In genomic region chr19:14413355-14413754, GRCh38 we compare ENCODE assay signal across 1 cellular context.
TF ChIP-seq lines count a peak whose summit lies in the region.

No MANE protein-coding gene starts in this region.

TF ChIP-seq in GM23338, 12 proteins besides CTCF, POLR2A, EP300 and RAD21 (continued from another document):
- TF ChIP-seq ZNF462 (CRISPR knock-in tag; IDR thresholded peaks at IDR 0.05), result no peak
- TF ChIP-seq POLR2AphosphoS5 (IDR thresholded peaks at IDR 0.05; ENCODE audit: low read depth), result no peak
- no peak for TF ChIP-seq NANOG (IDR thresholded peaks at IDR 0.05; ENCODE audit: borderline replicate concordance)
- TF ChIP-seq JUNB (IDR thresholded peaks at IDR 0.05; ENCODE audit: unreplicated experiment), result no peak
- TF ChIP-seq CREB1 (CRISPR knock-in tag; IDR thresholded peaks at IDR 0.05; ENCODE audit: low read depth), result no peak
- TF ChIP-seq ETS1 (IDR thresholded peaks at IDR 0.05), result no peak
- no peak for TF ChIP-seq STAT1 (IDR thresholded peaks at IDR 0.05; ENCODE audit: unreplicated experiment)
- TF ChIP-seq ZNF331 (CRISPR knock-in tag; IDR thresholded peaks at IDR 0.05; ENCODE audit: low read depth), result no peak
- no peak for TF ChIP-seq REST (IDR thresholded peaks at IDR 0.05; ENCODE audit: unreplicated experiment)
- TF ChIP-seq ZNF114 (CRISPR knock-in tag; IDR thresholded peaks at IDR 0.05), result no peak
- TF ChIP-seq EZH2phosphoT487 (IDR thresholded peaks at IDR 0.05; ENCODE audit: unreplicated experiment), result no peak
